1 cellular context compared by ENCODE assay signal in genomic region chr17:42979511-42980273, GRCh38.
TF ChIP-seq lines count a peak whose summit lies in the region.

PTGES3L (minus strand) TSS chr17:42980080; CDS start chr17:42980053, 27 bp downstream.

TF ChIP-seq in H1, 55 proteins besides CTCF, POLR2A, EP300 and RAD21 (continued from another document):
- TF ChIP-seq ATF3 (IDR thresholded peaks at IDR 0.05; ENCODE audit: insufficient read depth, low read depth, low read length): no peak
- TF ChIP-seq GABPA (IDR thresholded peaks at IDR 0.05; ENCODE audit: borderline replicate concordance, insufficient read depth, low read length): 0 out of 2 replicates have a peak, but pooled peaks have one; percentile 28
- TF ChIP-seq SRF (IDR thresholded peaks at IDR 0.05; ENCODE audit: low read depth, low read length): peak; percentile 93
- TF ChIP-seq YY1 (IDR thresholded peaks at IDR 0.05; ENCODE audit: low read depth, low read length): no peak
- TF ChIP-seq KDM4A (IDR thresholded peaks at IDR 0.05; ENCODE audit: low read depth, low read length, severe bottlenecking): peak; percentile 50
- 0 out of 2 replicates have a peak, but pooled peaks have one; percentile 10 for TF ChIP-seq PHF8 (conservative IDR thresholded peaks at IDR 0.05; ENCODE audit: low read depth, low read length)
- TF ChIP-seq CREB1 (IDR thresholded peaks at IDR 0.05): no peak
- no peak for TF ChIP-seq CHD2 (IDR thresholded peaks at IDR 0.05; ENCODE audit: low read length)
